ENCODE assay signal across 10 cellular contexts in the genomic region with DNA sequence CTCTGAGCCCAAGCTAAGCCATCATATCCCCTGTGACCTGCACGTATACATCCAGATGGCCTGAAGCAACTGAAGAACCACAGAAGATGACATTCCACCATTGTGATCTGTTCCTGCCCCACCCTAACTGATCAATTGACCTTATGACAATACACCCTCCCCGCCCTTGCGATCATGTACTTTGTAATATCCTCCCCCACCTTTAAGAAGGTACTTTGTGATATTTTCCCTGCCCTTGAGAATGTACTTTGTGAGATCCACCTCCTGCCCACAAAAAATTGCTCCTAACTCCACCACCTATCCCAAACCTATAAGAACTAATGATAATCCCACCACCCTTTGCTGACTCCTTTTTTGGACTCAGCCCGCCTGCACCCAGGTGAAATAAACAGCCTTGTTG. TPM values are rescaled to one million over a fixed set of nuclear protein-coding genes. Genes with fewer than 3 reads are reported as not detected.
A peak's percentile ranks its signal among the peaks of the same experiment; 100 is the strongest.
DNase-seq lines count a peak whose midpoint lies in the region; ATAC-seq, FAIRE-seq and TF ChIP-seq lines count a peak whose summit lies in the region.
"Not testable (repeated sequence)": the region's sequence is repeated elsewhere in the genome, so short reads cannot be mapped to it uniquely, and the experiment has no call there.
"Had no signal": no experiment of that assay in that cellular context is flagged by ENCODE, and none has a peak within 500 bp of the region (broad histone marks: within the 10 kb centered on the region; RNA-seq: fewer than 3 reads in every experiment).

No MANE protein-coding gene starts in this region.

- H3K27me3 Mint-ChIP-seq in immature natural killer cell (ENCODE audit: low read depth in 3 of 3): peaks cover 17 to 25% (median 23%) of the 10 kb centered on the region in 3 donors

- H3K9ac ChIP-seq in HCT116 (ENCODE audit: low read length); K562 (ENCODE audit: insufficient read depth in 1 of 2, low read depth in 2 of 2, low read length in 2 of 2): not testable (repeated sequence)

- peaks cover 4 to 22% (median 16%) of the 10 kb centered on the region in 6 donors for H3K9me3 Mint-ChIP-seq in immature natural killer cell

- not testable (repeated sequence) for TF ChIP-seq CTCF in HCT116 (IDR thresholded peaks at IDR 0.05 in 2 of 3, conservative IDR thresholded peaks at IDR 0.05 in 1 of 3; ENCODE audit: borderline replicate concordance in 1 of 3, insufficient read depth in 1 of 3, low read depth in 2 of 3, low read length in 2 of 3); WERI-Rb-1 (IDR thresholded peaks at IDR 0.05; ENCODE audit: low read depth, low read length); K562 (IDR thresholded peaks at IDR 0.05 in 2 of 3, conservative IDR thresholded peaks at IDR 0.05 in 1 of 3; ENCODE audit: insufficient read depth in 2 of 3, low read depth in 1 of 3, low read length in 3 of 3)

- H3K9me3 ChIP-seq in HCT116 (ENCODE audit: control insufficient read depth in 1 of 2, insufficient read depth in 1 of 2, low read depth in 1 of 2, low read length in 2 of 2) (peaks cover 3 to 14% of the 10 kb centered on the region in 2 experiments; a peak in 1 of 4 replicates), WERI-Rb-1 (ENCODE audit: severe bottlenecking) (peaks cover 12% of the 10 kb centered on the region)
- not testable (repeated sequence) for H3K9me3 ChIP-seq in K562 (replicated peaks; ENCODE audit: control insufficient read depth, insufficient read depth, low read depth, low read length)

- not testable (repeated sequence) for H3K4me3 ChIP-seq in HCT116 (replicated peaks in 1 of 2; ENCODE audit: low read depth in 1 of 2, low read length in 2 of 2); WERI-Rb-1 (ENCODE audit: low read depth, low read length); K562

- in situ Hi-C loops in K562 (cut with MboI): not testable (repeated sequence)

- not testable (repeated sequence) for TF ChIP-seq RAD21 in HCT116 (IDR thresholded peaks at IDR 0.05; ENCODE audit: low read depth); K562 (CRISPR knock-in tag; conservative IDR thresholded peaks at IDR 0.05 in 1 of 2, IDR thresholded peaks at IDR 0.05 in 1 of 2)

- DNase-seq in HCT116 (ENCODE audit: low read depth, low spot score); WERI-Rb-1; K562 (ENCODE audit: extremely low read depth in 1 of 4, low spot score in 3 of 4); immature natural killer cell: not testable (repeated sequence)
- peak; percentile 1 for DNase-seq in posterior vena cava (ENCODE audit: low spot score)

- BruUV-seq in HCT116 (replicated peaks; lab: Mats Ljungman, UMichigan); K562 (replicated peaks; lab: Mats Ljungman, UMichigan): not testable (repeated sequence)

- H3K27me3 ChIP-seq in HCT116 (ENCODE audit: insufficient read depth, low read length); WERI-Rb-1 (ENCODE audit: insufficient read depth, low read depth, severe bottlenecking): not testable (repeated sequence)
- H3K27me3 ChIP-seq in K562 (ENCODE audit: control insufficient read depth in 2 of 2, insufficient read depth in 2 of 2, low read length in 2 of 2): peaks cover 0 to 15% of the 10 kb centered on the region in 2 experiments; a peak in 2 of 5 replicates

- H3K4me1 Mint-ChIP-seq in immature natural killer cell: peaks cover 27 to 35% of the 10 kb centered on the region in 2 donors

- peaks cover 22 to 44% (median 33%) of the 10 kb centered on the region in 3 donors for H3K36me3 Mint-ChIP-seq in immature natural killer cell

- intact Hi-C loops in HCT116 (cut with micrococcal nuclease); K562 (cut with micrococcal nuclease); posterior vena cava (cut with DNase I): not testable (repeated sequence)

- RAD21 ChIA-PET in HCT116 (lab: Charles Lee; ENCODE audit: low non-redundant PET in 1 of 2, low total read pairs in 2 of 2, uncharacterized antibody in 2 of 2, unreplicated experiment in 2 of 2): not testable (repeated sequence)

- not testable (repeated sequence) for H3K79me2 ChIP-seq in HCT116 (ENCODE audit: insufficient read depth, low read length); K562 (ENCODE audit: control insufficient read depth, insufficient read depth, low read length)

- not testable (repeated sequence) for H3K36me3 ChIP-seq in HCT116 (ENCODE audit: control insufficient read depth in 1 of 2, insufficient read depth in 2 of 2, low read length in 2 of 2); WERI-Rb-1; K562 (ENCODE audit: control insufficient read depth, insufficient read depth, low read length)

- WGBS in K562 (ENCODE audit: insufficient coverage, low coverage, missing lambda C conversion rate): 3% methylated on average over 3 of the region's 4 CpGs

- H3K4me3 Mint-ChIP-seq in immature natural killer cell: peak overlapping the region in 1 of 5 donors; percentile 38

- POLR2A ChIA-PET in HCT116 (lab: Charles Lee); K562 (lab: Yijun Ruan, JAX): not testable (repeated sequence)

- H3K4me2 ChIP-seq in HCT116 (ENCODE audit: low read length); K562 (ENCODE audit: insufficient read depth, low read length): not testable (repeated sequence)

- FAIRE-seq in K562 (lab: Jason Lieb, UNC): not testable (repeated sequence)

- H3K4me1 ChIP-seq in HCT116 (ENCODE audit: control insufficient read depth in 1 of 2, insufficient read depth in 2 of 2, low read length in 2 of 2); K562 (replicated peaks in 1 of 2; ENCODE audit: control insufficient read depth in 2 of 2, insufficient read depth in 2 of 2, low read length in 2 of 2): not testable (repeated sequence)

- CTCF ChIA-PET in HCT116 (lab: Charles Lee); K562 (lab: Yijun Ruan, JAX; ENCODE audit: low intra/inter-chr PET ratio): not testable (repeated sequence)

- not testable (repeated sequence) for H3K9me1 ChIP-seq in K562 (ENCODE audit: control insufficient read depth, insufficient read depth, low read length)

- not testable (repeated sequence) for H3K27ac ChIP-seq in HCT116 (ENCODE audit: low read depth, low read length); K562 (ENCODE audit: extremely low read depth, low read depth, low read length)
- peak overlapping the region; percentile 14; the same call in 1 of the 2 replicates for H3K27ac ChIP-seq in WERI-Rb-1

- not testable (repeated sequence) for ATAC-seq in HCT116, K562

- H3K27ac Mint-ChIP-seq in immature natural killer cell: peak overlapping the region in 4 of 6 donors; percentile 31 to 81 (median 46)

- not testable (repeated sequence) for TF ChIP-seq POLR2A in HCT116 (IDR thresholded peaks at IDR 0.05; ENCODE audit: borderline replicate concordance, extremely low read depth, insufficient read depth, insufficient read length); K562 (conservative IDR thresholded peaks at IDR 0.05)

- not testable (repeated sequence) for H4K20me1 ChIP-seq in HCT116 (ENCODE audit: insufficient read depth); K562 (replicated peaks; ENCODE audit: control insufficient read depth, insufficient read depth, low read length)

- TF ChIP-seq EP300 in K562 (IDR thresholded peaks at IDR 0.05; ENCODE audit: low read length): not testable (repeated sequence)

- not testable (repeated sequence) for H2AFZ ChIP-seq in HCT116 (ENCODE audit: low read depth, low read length, poor library complexity, severe bottlenecking); K562 (ENCODE audit: low read depth, low read length)

- H3K9me2 ChIP-seq in HCT116 (ENCODE audit: insufficient read depth): not testable (repeated sequence)

RNA-seq across cellular contexts. Expression of gene NCL, which starts 33.8 kb away (rescaled TPM):
- total RNA-seq in HCT116 (2021; ENCODE audit: unreplicated experiment): 1,077 TPM
- polyA plus RNA-seq in HCT116 (2012): 595 and 601 TPM in 2 replicates
- 134 and 401 TPM in 2 replicates for total RNA-seq in K562 (2011; cell fraction: chromatin; rRNA removed; ENCODE audit: low replicate concordance)
- 48.9 and 57.2 TPM in 2 replicates for total RNA-seq in K562 (2011; cell fraction: nucleolus; rRNA removed)
- total RNA-seq in K562 (2011; cell fraction: nucleoplasm; rRNA removed): 121 and 139 TPM in 2 replicates
- total RNA-seq in K562 (2014; rRNA removed): 327 and 460 TPM in 2 replicates
- 463 and 510 TPM in 2 replicates for total RNA-seq in K562 (2014; rRNA removed; fragmentation: Illumina TruSeq; extraction: Trizol)
- total RNA-seq in K562 (2015; rRNA removed; fragmentation: Illumina TruSeq; extraction: Trizol): 315 and 361 TPM in 2 replicates
- 530 and 589 TPM in 2 replicates for total RNA-seq in K562 (2021)
- polyA plus RNA-seq in K562 (2011; rRNA removed): 130 and 194 TPM in 2 replicates
- polyA plus RNA-seq in K562 (2011; cell fraction: cytosol; rRNA removed): 35.3 and 59.4 TPM in 2 replicates
- polyA plus RNA-seq in K562 (2011; cell fraction: nucleus; rRNA removed): 92.8 and 111 TPM in 2 replicates
- polyA plus RNA-seq in K562 (2012): 251 and 327 TPM in 2 replicates
- polyA plus RNA-seq in K562 (2014; fragmentation: Illumina TruSeq; extraction: Trizol): 609 and 732 TPM in 2 replicates
- polyA plus RNA-seq in K562 (2014; fragmentation: Nextera tagmentation; extraction: Ambion mirVana): 10 to 100 TPM; 80.9 to 92.9 TPM
- polyA plus RNA-seq in K562 (2014; rRNA removed): 440 and 520 TPM in 2 replicates
- 335 and 337 TPM in 2 replicates for polyA minus RNA-seq in K562 (2011; rRNA and poly(A)+ RNA removed)
- 118 and 138 TPM in 2 replicates for polyA minus RNA-seq in K562 (2011; cell fraction: cytosol; rRNA and poly(A)+ RNA removed)
- polyA minus RNA-seq in K562 (2011; cell fraction: nucleus; rRNA and poly(A)+ RNA removed): 47.0 and 106 TPM in 2 replicates
- polyA plus RNA-seq in immature natural killer cell: 100 to 1,000 TPM; 110 to 602 (median 239) TPM
- 100 to 1,000 TPM; 341 to 448 TPM for total RNA-seq in posterior vena cava

RNA-seq across cellular contexts. Expression of gene B3GNT7, which starts 34.9 kb away (rescaled TPM):
- total RNA-seq in HCT116 (2021; ENCODE audit: unreplicated experiment): 6.1 TPM
- polyA plus RNA-seq in HCT116 (2012): 4.7 and 5.1 TPM in 2 replicates
- total RNA-seq in K562 (2011; cell fraction: chromatin; rRNA removed; ENCODE audit: low replicate concordance): not detected in 2 replicates
- not detected in 2 replicates for total RNA-seq in K562 (2011; cell fraction: nucleolus; rRNA removed)
- not detected in 2 replicates for total RNA-seq in K562 (2011; cell fraction: nucleoplasm; rRNA removed)
- total RNA-seq in K562 (2014; rRNA removed): not detected in 2 replicates
- total RNA-seq in K562 (2014; rRNA removed; fragmentation: Illumina TruSeq; extraction: Trizol): not detected in 2 replicates
- not detected in 2 replicates for total RNA-seq in K562 (2015; rRNA removed; fragmentation: Illumina TruSeq; extraction: Trizol)
- total RNA-seq in K562 (2021): 0.20 and 0.69 TPM in 2 replicates
- not detected in 2 replicates for polyA plus RNA-seq in K562 (2011; rRNA removed)
- polyA plus RNA-seq in K562 (2011; cell fraction: cytosol; rRNA removed): not detected in 2 replicates
- 0.09 TPM in 1 of 2 replicates, not detected in the other for polyA plus RNA-seq in K562 (2011; cell fraction: nucleus; rRNA removed)
- polyA plus RNA-seq in K562 (2012): not detected in 2 replicates
- not detected in 2 replicates for polyA plus RNA-seq in K562 (2014; fragmentation: Illumina TruSeq; extraction: Trizol)
- not detected for polyA plus RNA-seq in K562 (2014; fragmentation: Nextera tagmentation; extraction: Ambion mirVana)
- not detected in 2 replicates for polyA plus RNA-seq in K562 (2014; rRNA removed)
- not detected in 2 replicates for polyA minus RNA-seq in K562 (2011; rRNA and poly(A)+ RNA removed)
- polyA minus RNA-seq in K562 (2011; cell fraction: cytosol; rRNA and poly(A)+ RNA removed): not detected in 2 replicates
- not detected in 2 replicates for polyA minus RNA-seq in K562 (2011; cell fraction: nucleus; rRNA and poly(A)+ RNA removed)
- polyA plus RNA-seq in immature natural killer cell: 1 to 10 TPM; 5.8 to 8.9 (median 7.8) TPM
- total RNA-seq in posterior vena cava: 1 to 10 TPM; 5.7 to 7.7 TPM
- total RNA-seq: A172; A673; CD4-positive, alpha-beta memory T cell; CD4-positive, CD25-positive, alpha-beta regulatory T cell had no signal
- polyA plus RNA-seq: CD14-positive monocyte; CD4-positive, alpha-beta memory T cell; CD4-positive, CD25-positive, alpha-beta regulatory T cell had no signal
